11 cellular contexts compared by ENCODE assay signal in the genomic region with DNA sequence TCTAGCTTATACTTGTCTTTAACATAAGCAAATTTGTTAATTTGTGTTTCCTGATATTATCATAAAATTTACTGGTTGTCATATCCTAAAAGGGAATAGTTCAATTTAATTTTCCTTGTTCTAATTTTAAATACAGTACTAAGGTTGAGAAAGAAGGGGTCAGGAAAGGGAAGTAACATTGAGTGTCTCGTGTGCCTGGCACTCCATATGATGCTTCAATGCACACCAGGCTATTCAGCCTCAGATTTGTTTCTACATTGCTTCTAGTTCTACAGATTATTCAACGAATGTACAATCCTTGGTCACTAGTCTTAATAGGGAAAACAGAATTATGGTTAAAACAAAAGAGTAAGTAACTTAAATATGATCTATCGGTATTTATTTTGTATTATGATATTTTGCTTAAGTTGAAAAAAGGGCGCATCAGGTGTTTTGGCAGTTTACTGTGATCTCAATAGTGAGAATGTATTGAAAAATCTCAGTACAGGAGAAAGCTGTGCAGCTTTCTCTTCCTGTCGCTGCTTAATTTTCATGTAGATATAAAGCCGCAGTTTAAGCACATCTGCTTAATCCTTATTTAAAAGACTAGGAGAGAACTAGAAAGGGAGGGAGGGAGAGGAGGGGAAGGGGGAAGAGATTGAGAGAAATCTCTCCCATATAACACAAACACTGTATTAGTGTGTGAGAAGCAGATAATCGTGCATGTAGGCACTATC. TPM values are rescaled to one million over a fixed set of nuclear protein-coding genes. Genes with fewer than 3 reads are reported as not detected.
DNase-seq lines count a peak whose midpoint lies in the region; ATAC-seq lines count a peak whose summit lies in the region.
"Had no signal": no experiment of that assay in that cellular context is flagged by ENCODE, and none has a peak within 500 bp of the region (broad histone marks: within the 10 kb centered on the region; RNA-seq: fewer than 3 reads in every experiment).

No MANE protein-coding gene starts in this region.

- peaks cover 93% of the 10 kb centered on the region for H3K4me1 ChIP-seq in CD4-positive, CD25-positive, alpha-beta regulatory T cell (ENCODE audit: control insufficient read depth, insufficient read depth, low read length, poor library complexity, severe bottlenecking)
- H3K4me1 ChIP-seq: SJSA1 had no signal

- peak overlapping the region; percentile 100 for H3K4me3 ChIP-seq in CD4-positive, CD25-positive, alpha-beta regulatory T cell (ENCODE audit: low read depth, low read length)
- H3K4me3 ChIP-seq: SJSA1 had no signal

- no peaks in the 10 kb centered on the region for H3K27me3 Mint-ChIP-seq in CD4-positive, CD25-positive, alpha-beta regulatory T cell
- H3K27me3 Mint-ChIP-seq in activated CD4-positive, alpha-beta memory T cell treated with anti-CD3 and anti-CD28 coated beads, Interleukin-2, amount 10 ng/mL, durations not matched to agents 7 days and 5 days = no peaks in the 10 kb centered on the region
- H3K27me3 Mint-ChIP-seq: brain had no signal

- POLR2A ChIA-PET in activated CD4-positive, alpha-beta memory T cell treated with anti-CD3 and anti-CD28 coated beads, Interleukin-2, amount 10 ng/mL, durations not matched to agents 7 days and 5 days (lab: Charles Lee) = interaction anchor here (0.7 to 9.7 kb wide), 15 partner anchors 6 to 133 kb away, joined by 3 to 240 read pairs (median 6); a partner anchor contains a TSS

- H3K36me3 Mint-ChIP-seq in CD4-positive, CD25-positive, alpha-beta regulatory T cell = peaks cover 54% of the 10 kb centered on the region
- peaks cover 71% of the 10 kb centered on the region for H3K36me3 Mint-ChIP-seq in activated CD4-positive, alpha-beta memory T cell treated with anti-CD3 and anti-CD28 coated beads, Interleukin-2, amount 10 ng/mL, durations not matched to agents 7 days and 5 days (ENCODE audit: low read depth)
- H3K36me3 Mint-ChIP-seq: brain had no signal

- H3K4me3 Mint-ChIP-seq in CD4-positive, CD25-positive, alpha-beta regulatory T cell = peak overlapping the region; percentile 75 to 96 (median 90)
- H3K4me3 Mint-ChIP-seq in activated CD4-positive, alpha-beta memory T cell treated with anti-CD3 and anti-CD28 coated beads, Interleukin-2, amount 10 ng/mL, durations not matched to agents 7 days and 5 days = peak overlapping the region; percentile 65
- H3K4me3 Mint-ChIP-seq: brain had no signal

- DNase-seq in CD4-positive, CD25-positive, alpha-beta regulatory T cell = peak in 1 of 3 donors; percentile 55
- DNase-seq in activated CD4-positive, alpha-beta memory T cell treated with anti-CD3 and anti-CD28 coated beads, Interleukin-2, amount 10 ng/mL, durations not matched to agents 7 days and 5 days = no peak
- DNase-seq in AG20443 (ENCODE audit: low spot score) (no peak), NCI-H2081 treated with DMSO at 0.1 percent for 48 hours (lab: John Stamatoyannopoulos, UW) (no peak), cortex of kidney (lab: John Stamatoyannopoulos, UW) (no peak), COLO829 (ENCODE audit: low spot score) (no peak)
- DNase-seq: right cardiac atrium had no signal

- H3K36me3 ChIP-seq in CD4-positive, CD25-positive, alpha-beta regulatory T cell (ENCODE audit: control insufficient read depth, insufficient read depth, low read length) = peaks cover 34% of the 10 kb centered on the region
- H3K36me3 ChIP-seq: SJSA1 had no signal

- peak in 1 of 2 donors; percentile 29 for ATAC-seq in CD4-positive, CD25-positive, alpha-beta regulatory T cell (ENCODE audit: low read depth in 2 of 2)
- peak; percentile 46 for ATAC-seq in GM18909 (IDR thresholded peaks at IDR 0.05; ENCODE audit: poor library complexity, unreplicated experiment)
- ATAC-seq in HG03175 (IDR thresholded peaks at IDR 0.05; ENCODE audit: unreplicated experiment) = peak; percentile 47

- CTCF ChIA-PET in activated CD4-positive, alpha-beta memory T cell treated with anti-CD3 and anti-CD28 coated beads, Interleukin-2, amount 10 ng/mL, durations not matched to agents 7 days and 5 days (lab: Charles Lee) = interaction anchor here (1.3 to 2.9 kb wide), 4 partner anchors 11 to 37 kb away, joined by 3 to 7 read pairs (median 6); no protein-coding TSS in a partner anchor

- no peaks in the 10 kb centered on the region for H3K27me3 ChIP-seq in CD4-positive, CD25-positive, alpha-beta regulatory T cell (ENCODE audit: control insufficient read depth, insufficient read depth, low read length)
- H3K27me3 ChIP-seq: SJSA1 had no signal

- no peaks in the 10 kb centered on the region for H3K9me3 Mint-ChIP-seq in CD4-positive, CD25-positive, alpha-beta regulatory T cell
- H3K9me3 Mint-ChIP-seq in activated CD4-positive, alpha-beta memory T cell treated with anti-CD3 and anti-CD28 coated beads, Interleukin-2, amount 10 ng/mL, durations not matched to agents 7 days and 5 days = no peaks in the 10 kb centered on the region
- H3K9me3 Mint-ChIP-seq: brain had no signal

- H3K27ac Mint-ChIP-seq in CD4-positive, CD25-positive, alpha-beta regulatory T cell = peak overlapping the region; percentile 90 to 98 (median 96)
- H3K27ac Mint-ChIP-seq in activated CD4-positive, alpha-beta memory T cell treated with anti-CD3 and anti-CD28 coated beads, Interleukin-2, amount 10 ng/mL, durations not matched to agents 7 days and 5 days = peak overlapping the region; percentile 67
- H3K27ac Mint-ChIP-seq: brain had no signal

- H3K4me1 Mint-ChIP-seq in CD4-positive, CD25-positive, alpha-beta regulatory T cell = peaks cover 44 to 71% (median 57%) of the 10 kb centered on the region in 4 donors
- H3K4me1 Mint-ChIP-seq in activated CD4-positive, alpha-beta memory T cell treated with anti-CD3 and anti-CD28 coated beads, Interleukin-2, amount 10 ng/mL, durations not matched to agents 7 days and 5 days = peaks cover 78% of the 10 kb centered on the region

- H3K27ac ChIP-seq in CD4-positive, CD25-positive, alpha-beta regulatory T cell (ENCODE audit: insufficient read depth, low read length, poor library complexity, severe bottlenecking) = peak overlapping the region; percentile 97
- H3K27ac ChIP-seq: SJSA1 had no signal

- no peaks in the 10 kb centered on the region for H3K9me3 ChIP-seq in CD4-positive, CD25-positive, alpha-beta regulatory T cell (ENCODE audit: control insufficient read depth in 2 of 2, low read length in 2 of 2)
- H3K9me3 ChIP-seq: SJSA1 had no signal

RNA-seq across cellular contexts. Expression of a gene that starts 13.0 kb away (rescaled TPM):
- total RNA-seq in CD4-positive, CD25-positive, alpha-beta regulatory T cell = 946 TPM
- 1,000 to 10,000 TPM; 1,055 to 1,099 (median 1,073) TPM for polyA plus RNA-seq in CD4-positive, CD25-positive, alpha-beta regulatory T cell
- total RNA-seq in activated CD4-positive, alpha-beta memory T cell treated with anti-CD3 and anti-CD28 coated beads, Interleukin-2, amount 10 ng/mL, durations not matched to agents 7 days and 5 days = 100 to 1,000 TPM; 724 to 731 TPM
- total RNA-seq: SJSA1 had no signal
